Comparison of ENCODE assay signal across 27 cellular contexts in genomic region chr20:9400371-9401025, GRCh38.
DNase-seq lines count a peak whose midpoint lies in the region; ATAC-seq lines count a peak whose summit lies in the region.
"Had no signal": no experiment of that assay in that cellular context is flagged by ENCODE, and none has a peak within 500 bp of the region (broad histone marks: within the 10 kb centered on the region; RNA-seq: fewer than 3 reads in every experiment).

No MANE protein-coding gene starts in this region.

- peak; percentile 23 for DNase-seq in DMS79 (lab: John Stamatoyannopoulos, UW)
- no peak for DNase-seq in DMS79 treated with DMSO at 0.1 percent for 48 hours (lab: John Stamatoyannopoulos, UW)
- peak; percentile 34 for DNase-seq in HCEC 1CT
- DNase-seq in SJSA1 (ENCODE audit: low read depth in 1 of 2, low spot score in 2 of 2) = peak in 1 of 2 experiments; percentile 31
- DNase-seq in iris pigment epithelial cell (ENCODE audit: low read depth) = peak; percentile 23
- DNase-seq in anterior cingulate cortex (lab: John Stamatoyannopoulos, UW) = no peak
- no peak for DNase-seq in NCI-H510A treated with DMSO at 0.1 percent for 48 hours (lab: John Stamatoyannopoulos, UW)
- DNase-seq: activated CD4-positive, alpha-beta T cell treated with anti-CD3 and anti-CD28 coated beads for 1 hour; activated CD8-positive, alpha-beta T cell treated with anti-CD3 and anti-CD28 coated beads, Interleukin-2, amount 10 ng/mL, durations not matched to agents 7 days and 5 days; activated T-cell treated with anti-CD3 and anti-CD28 coated beads for 4 hours; aorta; Calu3; dermis blood vessel endothelial cell; endodermal cell; NCI-H146; NCI-H2107; NK-92 treated with Interleukin-12 subunit alpha and Interleukin-12 subunit beta, amount 100 ng/mL, for 24 hours; right cardiac atrium; stimulated activated CD4-positive, alpha-beta T cell treated with anti-CD3 and anti-CD28 coated beads, Interleukin-12 subunit alpha, Interleukin-12 subunit beta, amount 100 ng/mL, for 4 hours; stimulated activated CD4-positive, alpha-beta T cell treated with anti-CD3 and anti-CD28 coated beads, Interleukin-2, amount 100 ng/mL, for 48 hours; stomach had no signal

- H3K36me3 ChIP-seq in SJSA1 = peaks cover 10% of the 10 kb centered on the region

- no peaks in the 10 kb centered on the region for H3K9me3 ChIP-seq in SJSA1 (replicated peaks)
- H3K9me3 ChIP-seq: stomach had no signal

- peak overlapping the region; percentile 24; the same call in 1 of the 2 replicates for H3K27ac ChIP-seq in SJSA1
- H3K27ac ChIP-seq: 22Rv1, HL-60, parathyroid adenoma, stomach had no signal

- no peak overlapping the region for H3K4me3 ChIP-seq in SJSA1
- H3K4me3 ChIP-seq: stomach had no signal

- 0 out of 2 replicates have a peak, but pooled peaks cover 2% of the 10 kb centered on the region for H3K27me3 ChIP-seq in SJSA1 (replicated peaks)
- H3K27me3 ChIP-seq: stomach had no signal

- peaks cover 9% of the 10 kb centered on the region for H3K4me1 ChIP-seq in SJSA1 (replicated peaks)
- H3K4me1 ChIP-seq: parathyroid adenoma, stomach had no signal

- ATAC-seq in GM21447 (IDR thresholded peaks at IDR 0.05; ENCODE audit: unreplicated experiment) = no peak
- ATAC-seq: activated CD8-positive, alpha-beta T cell treated with anti-CD3 and anti-CD28 coated beads, Interleukin-2, amount 10 ng/mL, durations not matched to agents 7 days and 5 days; esophagus mucosa; left lobe of liver; right cardiac atrium had no signal

Comparison
In these comparisons a context has a peak if more than half of its experiments do, and no peak if none do; other contexts are left out.
1. DNase-seq: peak in DMS79 (single experiment), HCEC 1CT (single experiment) and iris pigment epithelial cell (single experiment); none in DMS79 treated with DMSO at 0.1 percent for 48 hours (single experiment), anterior cingulate cortex (0 of 58) and NCI-H510A treated with DMSO at 0.1 percent for 48 hours (single experiment).